In the genomic region with DNA sequence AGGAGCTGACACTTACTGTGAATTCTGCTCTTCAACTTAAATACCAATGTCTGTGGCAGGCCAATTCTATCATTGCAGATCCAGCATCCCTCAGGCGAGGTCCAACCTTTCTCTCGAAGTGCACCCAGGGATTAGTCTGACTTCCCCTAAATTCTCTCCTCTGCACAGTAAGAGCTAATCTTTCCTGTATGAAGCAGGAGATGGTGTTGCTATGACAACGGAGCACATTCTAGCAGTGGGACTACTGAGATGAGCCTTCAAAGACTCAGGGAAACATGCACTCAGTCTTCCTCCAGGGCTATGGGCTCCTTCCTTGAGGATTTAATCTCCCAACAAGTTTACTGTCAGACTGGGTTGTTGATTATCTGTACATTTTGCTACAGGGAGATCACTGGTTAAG, we compare ENCODE assay signal across 28 cellular contexts.
DNase-seq lines count a peak whose midpoint lies in the region; ATAC-seq and TF ChIP-seq lines count a peak whose summit lies in the region.
"Had no signal": no experiment of that assay in that cellular context is flagged by ENCODE, and none has a peak within 500 bp of the region (broad histone marks: within the 10 kb centered on the region; RNA-seq: fewer than 3 reads in every experiment).

No MANE protein-coding gene starts in this region.

- H3K27ac ChIP-seq in A673 (ENCODE audit: low read depth, low read length, poor library complexity, severe bottlenecking): no peak overlapping the region
- H3K27ac ChIP-seq: GM23248, left lung, right lobe of liver, SJSA1, spleen, thoracic aorta had no signal

- POLR2A ChIA-PET in A673 (lab: Charles Lee; ENCODE audit: low non-redundant PET): no interaction called here

- no peaks in the 10 kb centered on the region for H3K9me3 ChIP-seq in A673 (ENCODE audit: low read depth, low read length, poor library complexity, severe bottlenecking)
- H3K9me3 ChIP-seq: Caco-2, left lung, right lobe of liver, SJSA1, spleen, thoracic aorta had no signal

- no peak overlapping the region for H3K4me3 ChIP-seq in A673 (ENCODE audit: low read depth, low read length, poor library complexity, severe bottlenecking)
- H3K4me3 ChIP-seq: GM23248, left lung, right lobe of liver, SJSA1, spleen, thoracic aorta had no signal

- no peaks in the 10 kb centered on the region for H3K36me3 ChIP-seq in A673 (ENCODE audit: insufficient read depth, low read length, poor library complexity, severe bottlenecking)
- H3K36me3 ChIP-seq: left lung, right lobe of liver, SJSA1, spleen, thoracic aorta had no signal

- CTCF ChIA-PET in A673 (lab: Charles Lee): no interaction called here

- H3K27me3 ChIP-seq in A673 (replicated peaks; ENCODE audit: insufficient read depth, low read depth, low read length, poor library complexity): no peaks in the 10 kb centered on the region
- H3K27me3 ChIP-seq: left lung, right lobe of liver, SJSA1, spleen had no signal

- H3K4me1 ChIP-seq in A673 (ENCODE audit: insufficient read depth, low read length, poor library complexity, severe bottlenecking): no peaks in the 10 kb centered on the region
- H3K4me1 ChIP-seq: Caco-2, left lung, right lobe of liver, SJSA1, spleen had no signal

- intact Hi-C loops in A673 (cut with micrococcal nuclease; ENCODE audit: unreplicated experiment): no loop called here
- intact Hi-C loops in head of caudate nucleus (cut with DNase I): no loop called here
- intact Hi-C loops in left cardiac atrium (cut with DNase I): no loop called here

- TF ChIP-seq CTCF in A673 (conservative IDR thresholded peaks at IDR 0.05; ENCODE audit: low read depth, low read length): no peak

- peak; percentile 13 for DNase-seq in A673 (ENCODE audit: low spot score)
- peak; percentile 55 for DNase-seq in Ammon's horn (ENCODE audit: low spot score)
- DNase-seq in NCI-H2227 treated with DMSO at 0.1 percent for 48 hours (lab: John Stamatoyannopoulos, UW): peak; percentile 66
- DNase-seq in head of caudate nucleus: peak in 28 of 42 donors; percentile 4 to 84 (median 36)
- DNase-seq in NCI-H1048 (lab: John Stamatoyannopoulos, UW): no peak
- no peak for DNase-seq in left cardiac atrium
- DNase-seq in SIG-M5 (lab: John Stamatoyannopoulos, UW): no peak
- no peak for DNase-seq in SHP77 (lab: John Stamatoyannopoulos, UW)
- DNase-seq: activated CD4-positive, alpha-beta T cell treated with anti-CD3 and anti-CD28 coated beads, Interleukin-2, amount 50 U/mL, for 4 hours; activated CD4-positive, CD25-positive, alpha-beta regulatory T cell; activated CD8-positive, alpha-beta memory T cell treated with anti-CD3 and anti-CD28 coated beads, Interleukin-2, amount 10 ng/mL, durations not matched to agents 7 days and 5 days; activated naive CD4-positive, alpha-beta T cell; activated naive CD8-positive, alpha-beta T cell treated with anti-CD3 and anti-CD28 coated beads, Interleukin-2, amount 50 U/mL, for 24 hours; activated T-cell treated with anti-CD3 and anti-CD28 coated beads, Interleukin-2, amount 50 U/mL, for 48 hours; C1 segment of cervical spinal cord; Caco-2; endodermal cell; GM23248; left lung; NCI-H1092; NCI-H2081 treated with DMSO at 0.1 percent for 48 hours; nephron progenitor cell; right lobe of liver; spleen; stimulated activated CD4-positive, alpha-beta T cell treated with anti-CD3 and anti-CD28 coated beads, Interleukin-2, amount 100 ng/mL, for 24 hours; stimulated activated CD8-positive, alpha-beta memory T cell treated with anti-CD3 and anti-CD28 coated beads, Interleukin-4, amount 100 ng/mL, for 48 hours had no signal

- no TSS peak for BruUV-seq in A673 (replicated peaks; lab: Mats Ljungman, UMichigan)

- ATAC-seq in left cardiac atrium: no peak
- ATAC-seq: activated CD8-positive, alpha-beta memory T cell treated with anti-CD3 and anti-CD28 coated beads, Interleukin-2, amount 10 ng/mL, durations not matched to agents 7 days and 5 days; activated naive CD8-positive, alpha-beta T cell treated with anti-CD3 and anti-CD28 coated beads, Interleukin-2, amount 50 U/mL, for 24 hours; left lung; right lobe of liver had no signal

Comparison
In these comparisons a context has a peak if more than half of its experiments do, and no peak if none do; other contexts are left out.
1. DNase-seq: peak in A673 (single experiment), Ammon's horn (single experiment), NCI-H2227 treated with DMSO at 0.1 percent for 48 hours (single experiment) and head of caudate nucleus (28 of 42); none in NCI-H1048 (single experiment), left cardiac atrium (single experiment), SIG-M5 (single experiment) and SHP77 (0 of 2).